Comparison of ENCODE assay signal across 7 cellular contexts in genomic region chr22:40525250-40525884, GRCh38.
DNase-seq lines count a peak whose midpoint lies in the region; ATAC-seq and TF ChIP-seq lines count a peak whose summit lies in the region.

No MANE protein-coding gene starts in this region.

- POLR2A ChIA-PET in T-cell (lab: Charles Lee), result no interaction called here

- ATAC-seq in T-cell (replicated peaks in 1 of 4) (peak; percentile 77 to 85 (median 80)), GM18868 (IDR thresholded peaks at IDR 0.05; ENCODE audit: unreplicated experiment) (no peak)

- DNase-seq in HFFc6 (no peak), T-cell (peak; percentile 53 to 82 (median 74)), immature natural killer cell (peak; percentile 42 to 61 (median 45)), AG20443 (ENCODE audit: low spot score) (no peak)
- DNase-seq in activated naive CD8-positive, alpha-beta T cell treated with anti-CD3 and anti-CD28 coated beads, Interleukin-2, amount 50 U/mL, for 16 hours (ENCODE audit: low read depth, low spot score), result peak; percentile 25
- DNase-seq in stimulated activated CD4-positive, alpha-beta T cell treated with anti-CD3 and anti-CD28 coated beads, Interleukin-4, amount 100 ng/mL, for 48 hours (ENCODE audit: low read depth in 2 of 2), result peak; percentile 66 to 70

- H3K4me3 Mint-ChIP-seq in HFFc6 (no peak overlapping the region), T-cell (no peak overlapping the region), immature natural killer cell (no peak overlapping the region)

- peaks cover 67% of the 10 kb centered on the region for H3K4me1 Mint-ChIP-seq in HFFc6 (ENCODE audit: low read depth)
- peaks cover 41 to 46% (median 42%) of the 10 kb centered on the region in 3 donors for H3K4me1 Mint-ChIP-seq in T-cell
- peaks cover under 1 to 5% of the 10 kb centered on the region in 2 donors for H3K4me1 Mint-ChIP-seq in immature natural killer cell

- CTCF ChIA-PET in T-cell (lab: Charles Lee), result interaction anchor here (0.6 to 4.3 kb wide), 9 partner anchors 9 to 374 kb away, joined by 3 to 41 read pairs (median 5); partner anchors contain the start of gene MRTFA (in 1 of the 2)

- H3K27ac Mint-ChIP-seq in HFFc6, result peak overlapping the region; percentile 59
- H3K27ac Mint-ChIP-seq in T-cell, result peak overlapping the region; percentile 2 to 76
- H3K27ac Mint-ChIP-seq in immature natural killer cell, result peak overlapping the region in 2 of 6 donors; percentile 25 to 27

- H3K27me3 Mint-ChIP-seq in HFFc6 (ENCODE audit: insufficient read depth) (no peaks in the 10 kb centered on the region), T-cell (no peaks in the 10 kb centered on the region), immature natural killer cell (ENCODE audit: low read depth in 3 of 3) (no peaks in the 10 kb centered on the region)

- H3K9me3 Mint-ChIP-seq in HFFc6 (no peaks in the 10 kb centered on the region), T-cell (no peaks in the 10 kb centered on the region), immature natural killer cell (no peaks in the 10 kb centered on the region)

- peaks cover 5% of the 10 kb centered on the region for H3K36me3 Mint-ChIP-seq in HFFc6 (ENCODE audit: low read depth)
- peaks cover 10% of the 10 kb centered on the region for H3K36me3 Mint-ChIP-seq in T-cell
- H3K36me3 Mint-ChIP-seq in immature natural killer cell, result no peaks in the 10 kb centered on the region

- TF ChIP-seq CTCF in HFFc6 (IDR thresholded peaks at IDR 0.05), result peak; percentile 97

Comparison
In these comparisons a context has a peak if more than half of its experiments do, and no peak if none do; other contexts are left out.
1. DNase-seq: peak in T-cell (34 of 34), activated naive CD8-positive, alpha-beta T cell treated with anti-CD3 and anti-CD28 coated beads, Interleukin-2, amount 50 U/mL, for 16 hours (single experiment), immature natural killer cell (3 of 3) and stimulated activated CD4-positive, alpha-beta T cell treated with anti-CD3 and anti-CD28 coated beads, Interleukin-4, amount 100 ng/mL, for 48 hours (2 of 2); none in HFFc6 (single experiment) and AG20443 (single experiment).